ENCODE assay signal across 10 cellular contexts in the genomic region with DNA sequence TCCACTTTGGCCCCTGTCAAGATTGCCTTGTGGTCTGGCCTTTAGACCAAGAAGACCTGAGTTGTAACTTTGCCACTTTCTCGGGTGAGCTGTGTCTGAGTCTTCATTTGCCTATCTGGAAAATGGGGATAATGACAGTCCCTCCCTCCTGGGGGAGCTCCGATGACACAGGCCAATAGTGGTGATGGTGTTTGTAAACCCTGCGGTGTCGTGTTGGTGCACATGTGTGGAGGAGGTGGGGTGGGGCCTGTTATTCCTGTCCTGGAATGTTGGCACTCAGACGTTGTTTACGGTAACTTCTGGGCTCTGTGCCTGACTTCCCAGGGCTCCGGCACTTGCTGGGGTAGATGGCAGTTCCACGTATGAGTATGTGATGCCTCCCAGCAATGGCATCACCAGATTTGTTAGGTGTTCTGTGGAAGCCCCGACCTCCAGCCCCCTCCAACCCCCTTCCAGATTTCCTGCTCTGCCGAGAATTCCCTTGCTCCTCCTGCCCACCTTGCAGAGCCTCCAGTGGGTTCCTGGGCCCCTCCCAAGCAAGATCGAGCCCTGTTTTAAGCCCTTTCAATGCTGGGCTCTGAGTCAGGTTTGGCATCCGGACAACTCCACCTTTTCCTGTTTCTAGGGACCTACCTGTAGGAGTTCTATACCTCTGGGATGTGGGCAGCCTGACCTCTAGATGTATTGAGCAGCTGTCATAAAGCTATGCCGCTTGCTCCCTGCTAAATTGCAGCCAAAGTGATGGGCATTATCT. TPM values are rescaled to one million over a fixed set of nuclear protein-coding genes. Genes with fewer than 3 reads are reported as not detected.
DNase-seq lines count a peak whose midpoint lies in the region; ATAC-seq and TF ChIP-seq lines count a peak whose summit lies in the region.
"Had no signal": no experiment of that assay in that cellular context is flagged by ENCODE, and none has a peak within 500 bp of the region (broad histone marks: within the 10 kb centered on the region; RNA-seq: fewer than 3 reads in every experiment).

No MANE protein-coding gene starts in this region.

- H3K27me3 ChIP-seq in Panc1 (ENCODE audit: control insufficient read depth, insufficient read depth, low read length) (no peaks in the 10 kb centered on the region), fibroblast of lung (ENCODE audit: control insufficient read depth, insufficient read depth, low read length) (no peaks in the 10 kb centered on the region), neutrophil (no peaks in the 10 kb centered on the region)

- BruUV-seq in Panc1 (replicated peaks; lab: Mats Ljungman, UMichigan): no TSS peak

- H3K79me2 ChIP-seq in fibroblast of lung (ENCODE audit: control insufficient read depth, insufficient read depth, low read length): no peaks in the 10 kb centered on the region

- no peak overlapping the region for H2AFZ ChIP-seq in fibroblast of lung (ENCODE audit: low read length)

- H3K4me3 ChIP-seq in Panc1 (ENCODE audit: low read depth in 2 of 2, low read length in 2 of 2) (peak overlapping the region in 1 of 2 experiments; percentile 26; a peak in 2 of 4 replicates), fibroblast of lung (replicated peaks in 1 of 4; ENCODE audit: control extremely low read depth in 1 of 4, insufficient read depth in 1 of 4, low read depth in 3 of 4, low read length in 4 of 4) (no peak overlapping the region), neutrophil (ENCODE audit: low read depth in 1 of 2, low read length in 1 of 2) (no peak overlapping the region)

- peaks cover 12% of the 10 kb centered on the region for H3K4me1 ChIP-seq in Panc1 (ENCODE audit: control insufficient read depth, insufficient read depth, low read length)
- peaks cover 11% of the 10 kb centered on the region for H3K4me1 ChIP-seq in fibroblast of lung (ENCODE audit: control insufficient read depth, extremely low read depth, insufficient read depth, low read length)
- H3K4me1 ChIP-seq in neutrophil (ENCODE audit: control insufficient read depth in 1 of 2, insufficient read depth in 1 of 2, low read depth in 1 of 2, low read length in 1 of 2): peaks cover 37 to 46% of the 10 kb centered on the region in 2 experiments
- H3K4me1 ChIP-seq: Caco-2 had no signal

- DNase-seq in AG08395 (ENCODE audit: low spot score) (peak; percentile 97), Panc1 (ENCODE audit: low read depth, low spot score) (peak; percentile 36), fibroblast of lung (ENCODE audit: low read depth in 2 of 2) (peak; percentile 95 to 97), NCI-H345 (lab: John Stamatoyannopoulos, UW) (no peak), HuH-7.5 (ENCODE audit: low spot score) (no peak), NCI-H1930 (lab: John Stamatoyannopoulos, UW) (no peak), retina (no peak)
- DNase-seq: NCI-H187 had no signal

- H3K36me3 ChIP-seq in Panc1 (ENCODE audit: control insufficient read depth, insufficient read depth, low read length) (no peaks in the 10 kb centered on the region), fibroblast of lung (ENCODE audit: control insufficient read depth, insufficient read depth, low read length) (no peaks in the 10 kb centered on the region), neutrophil (peaks cover 6% of the 10 kb centered on the region)

- TF ChIP-seq CTCF in Panc1 (IDR thresholded peaks at IDR 0.05) (no peak), fibroblast of lung (conservative IDR thresholded peaks at IDR 0.05 in 1 of 2, IDR thresholded peaks at IDR 0.05 in 1 of 2; ENCODE audit: low read depth in 1 of 2, low read length in 2 of 2) (no peak), neutrophil (IDR thresholded peaks at IDR 0.05) (no peak)

- in situ Hi-C loops in Panc1 (cut with HindIII; ENCODE audit: low pct_unique_long_range_greater_than_20kb, low sequenced_read_pairs): no loop called here

- H3K27ac ChIP-seq in Panc1 (ENCODE audit: low read length) (0 out of 2 replicates have a peak overlapping the region, but pooled peaks have one; percentile 40), fibroblast of lung (ENCODE audit: insufficient read depth, low read length) (peak overlapping the region; percentile 33), neutrophil (peak overlapping the region; percentile 71)

- no peaks in the 10 kb centered on the region for H4K20me1 ChIP-seq in fibroblast of lung (ENCODE audit: control insufficient read depth, extremely low read depth, insufficient read depth, low read length)

- POLR2A ChIA-PET in Panc1 (lab: Charles Lee): no interaction called here

- peak overlapping the region; percentile 48 for H3K4me2 ChIP-seq in fibroblast of lung (ENCODE audit: extremely low read depth, insufficient read depth, low read length)

- intact Hi-C loops in Panc1 (cut with micrococcal nuclease; ENCODE audit: unreplicated experiment): no loop called here

- CTCF ChIA-PET in Panc1 (lab: Charles Lee): no interaction called here

- H3K9me3 ChIP-seq in Panc1 (ENCODE audit: control insufficient read depth, insufficient read depth, low read depth, low read length) (no peaks in the 10 kb centered on the region), fibroblast of lung (ENCODE audit: control insufficient read depth, insufficient read depth, low read depth, low read length) (no peaks in the 10 kb centered on the region), neutrophil (no peaks in the 10 kb centered on the region)
- H3K9me3 ChIP-seq: Caco-2 had no signal

- H3K9ac ChIP-seq in fibroblast of lung (ENCODE audit: insufficient read depth, low read length): no peak overlapping the region

- ATAC-seq in Panc1: peak; percentile 96

RNA-seq across cellular contexts. Expression of a gene that starts 31.4 kb away (rescaled TPM):
- total RNA-seq in Panc1 (2021; ENCODE audit: unreplicated experiment): 4.6 TPM
- polyA plus RNA-seq in Panc1 (2012; ENCODE audit: insufficient read length): 4.9 TPM
- 30.6 and 32.6 TPM in 2 replicates for total RNA-seq in fibroblast of lung
- polyA plus RNA-seq in fibroblast of lung: 11.2 and 12.6 TPM in 2 replicates
- polyA plus RNA-seq in fibroblast of lung (2012): 7.5 and 8.7 TPM in 2 replicates
- 24.5 and 28.1 TPM in 2 replicates for polyA minus RNA-seq in fibroblast of lung (ENCODE audit: low replicate concordance)

Comparison
In these comparisons a context has a peak if more than half of its experiments do, and no peak if none do; other contexts are left out.
1. DNase-seq: peak in AG08395 (single experiment), Panc1 (single experiment) and fibroblast of lung (2 of 2); none in NCI-H345 (single experiment), HuH-7.5 (single experiment), NCI-H1930 (0 of 2) and retina (single experiment).
2. Peak in every context shown above with its lines, with median percentiles within 50 percentile points of each other: H3K27ac ChIP-seq.